ENCODE assay signal across 2 cellular contexts in the genomic region with DNA sequence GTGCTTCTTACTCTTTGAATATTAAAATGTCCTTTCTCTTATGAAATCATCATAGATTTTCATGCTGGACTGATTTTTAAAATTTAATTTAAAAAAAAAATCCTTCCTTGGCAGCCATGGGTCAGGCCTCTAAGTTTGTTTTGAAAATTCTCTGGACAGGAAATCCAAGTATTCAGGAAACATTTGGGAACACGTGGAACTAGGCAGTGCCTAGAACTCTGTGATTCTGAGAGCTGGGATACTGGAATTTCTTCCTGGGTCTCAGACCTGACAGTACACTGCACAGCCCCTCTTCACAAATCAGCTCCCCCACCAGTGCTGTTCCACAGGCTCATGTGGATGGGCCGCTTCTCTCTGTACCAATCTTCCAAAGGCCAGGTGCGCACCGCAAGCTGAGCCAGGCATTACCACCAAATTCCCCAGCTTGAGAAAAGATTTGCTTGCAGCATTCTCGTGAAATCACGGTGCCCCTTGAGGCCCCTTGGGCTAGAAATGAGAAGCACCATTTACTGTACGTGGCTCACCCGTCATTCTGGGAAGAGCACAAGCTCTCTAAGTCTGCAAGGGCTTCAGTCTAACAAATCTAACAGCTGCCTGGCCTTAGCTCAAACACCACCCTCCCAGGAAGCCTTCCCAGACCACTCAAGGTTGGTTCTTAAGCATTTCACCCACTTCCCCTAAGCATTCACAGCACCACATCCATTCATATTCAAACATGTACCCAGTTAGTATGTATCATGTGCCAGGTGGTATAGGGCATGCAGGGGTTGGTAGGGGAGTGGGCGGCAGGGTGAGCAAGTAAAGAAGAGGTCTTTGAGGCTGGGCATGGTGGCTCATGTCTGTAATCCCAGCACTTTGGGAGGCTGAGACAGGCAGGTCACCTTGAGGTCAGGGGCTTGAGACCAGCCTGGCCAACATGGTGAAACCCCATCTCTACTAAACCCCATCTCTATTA.
TF ChIP-seq lines count a peak whose summit lies in the region.

No MANE protein-coding gene starts in this region.

TF ChIP-seq in GM12891, 5 proteins besides CTCF, POLR2A, EP300 and RAD21:
- no peak for TF ChIP-seq PAX5 (IDR thresholded peaks at IDR 0.05; ENCODE audit: insufficient read depth, low read length, severe bottlenecking)
- TF ChIP-seq SPI1 (IDR thresholded peaks at IDR 0.05; ENCODE audit: low read depth, low read length): 0 out of 2 replicates have a peak, but pooled peaks have one; percentile 21
- TF ChIP-seq POU2F2 (IDR thresholded peaks at IDR 0.05; ENCODE audit: low read depth, low read length): no peak

TF ChIP-seq in H1, 55 proteins besides CTCF, POLR2A, EP300 and RAD21 (continued from another document):
- no peak for TF ChIP-seq GABPA (IDR thresholded peaks at IDR 0.05; ENCODE audit: borderline replicate concordance, insufficient read depth, low read length)
- no peak for TF ChIP-seq CHD7 (IDR thresholded peaks at IDR 0.05; ENCODE audit: insufficient replicate concordance, low read length)
- no peak for TF ChIP-seq CTBP2 (IDR thresholded peaks at IDR 0.05; ENCODE audit: borderline replicate concordance, insufficient read depth, insufficient read length, low read length)
- TF ChIP-seq SAP30 (IDR thresholded peaks at IDR 0.05; ENCODE audit: insufficient read depth, insufficient replicate concordance, low read length): no peak
- no peak for TF ChIP-seq TCF12 (IDR thresholded peaks at IDR 0.05; ENCODE audit: low read depth, low read length)
- TF ChIP-seq SIN3A (conservative IDR thresholded peaks at IDR 0.05 in 1 of 2, IDR thresholded peaks at IDR 0.05 in 1 of 2; ENCODE audit: low read depth in 1 of 2, low read length in 2 of 2): no peak
- no peak for TF ChIP-seq NRF1 (IDR thresholded peaks at IDR 0.05; ENCODE audit: low read depth, low read length)
- TF ChIP-seq ASH2L (IDR thresholded peaks at IDR 0.05; ENCODE audit: low read length): no peak
